In genomic region chr10:125897317-125897716, GRCh38 we compare ENCODE assay signal across 1 cellular context.
TF ChIP-seq lines count a peak whose summit lies in the region.
"Not testable (repeated sequence)": the region's sequence is repeated elsewhere in the genome, so short reads cannot be mapped to it uniquely, and the experiment has no call there.

No MANE protein-coding gene starts in this region.

TF ChIP-seq in HepG2, 621 proteins besides CTCF, POLR2A, EP300 and RAD21:
- TF ChIP-seq CBX2 (IDR thresholded peaks at IDR 0.05; ENCODE audit: low read depth, low read length), result peak; percentile 74
- TF ChIP-seq CBX2 (CRISPR knock-in tag; IDR thresholded peaks at IDR 0.05; ENCODE audit: low read depth), result not testable (repeated sequence)
